In genomic region chr19:18152444-18152816, GRCh38 we compare ENCODE assay signal across 8 cellular contexts. TPM values are rescaled to one million over a fixed set of nuclear protein-coding genes. Genes with fewer than 3 reads are reported as not detected.
DNase-seq lines count a peak whose midpoint lies in the region; FAIRE-seq lines count a peak whose summit lies in the region.

No MANE protein-coding gene starts in this region.

- H3K27me3 ChIP-seq in MG63 (no peaks in the 10 kb centered on the region), neuron (ENCODE audit: insufficient read depth, low read length) (no peaks in the 10 kb centered on the region), subcutaneous abdominal adipose tissue (ENCODE audit: control insufficient read depth in 5 of 5, insufficient read depth in 4 of 5, low read length in 5 of 5) (no peaks in the 10 kb centered on the region)

- peak overlapping the region; percentile 21 for H2AFZ ChIP-seq in neuron (ENCODE audit: low read depth, low read length)

- H3K4me3 ChIP-seq in MG63 = peak overlapping the region; percentile 88
- peak overlapping the region; percentile 91 for H3K4me3 ChIP-seq in neuron (ENCODE audit: low read length)
- peak overlapping the region; percentile 71 to 88 (median 75) for H3K4me3 ChIP-seq in subcutaneous abdominal adipose tissue (ENCODE audit: low read depth in 1 of 5, low read length in 5 of 5)

- no peak for FAIRE-seq in frontal cortex (lab: Jason Lieb, UNC)

- peak; percentile 80 for DNase-seq in GM04503 (ENCODE audit: low read depth)
- peak; percentile 96 for DNase-seq in HCEC 1CT
- peak; percentile 96 for DNase-seq in MG63
- DNase-seq in SIG-M5 (lab: John Stamatoyannopoulos, UW) = peak; percentile 97
- DNase-seq in activated naive CD4-positive, alpha-beta T cell (lab: John Stamatoyannopoulos, UW) = peak; percentile 89 to 98 (median 96)
- DNase-seq in frontal cortex (ENCODE audit: low spot score in 2 of 2) = peak; percentile 94 to 97

- H3K36me3 ChIP-seq in MG63 (peaks cover 11% of the 10 kb centered on the region), neuron (ENCODE audit: insufficient read depth, low read length) (peaks cover 8% of the 10 kb centered on the region), subcutaneous abdominal adipose tissue (ENCODE audit: control insufficient read depth in 5 of 5, insufficient read depth in 5 of 5, low read length in 5 of 5) (peaks cover 0 to 17% (median 10%) of the 10 kb centered on the region in 5 donors)

- peak overlapping the region; percentile 93 for H3K27ac ChIP-seq in subcutaneous abdominal adipose tissue (ENCODE audit: low read depth, low read length)

- peak overlapping the region; percentile 73 to 97 (median 87) for H3K9ac ChIP-seq in subcutaneous abdominal adipose tissue (ENCODE audit: low read length in 5 of 5)

- H3K4me1 ChIP-seq in neuron (ENCODE audit: insufficient read depth, low read length) (peaks cover 17% of the 10 kb centered on the region), subcutaneous abdominal adipose tissue (ENCODE audit: control insufficient read depth in 5 of 5, insufficient read depth in 5 of 5, low read length in 5 of 5) (peaks cover 6 to 50% (median 34%) of the 10 kb centered on the region in 5 donors)

- H3K9me3 ChIP-seq in MG63 (no peaks in the 10 kb centered on the region), neuron (ENCODE audit: low read length) (no peaks in the 10 kb centered on the region), subcutaneous abdominal adipose tissue (ENCODE audit: control insufficient read depth in 5 of 5, low read length in 5 of 5) (no peaks in the 10 kb centered on the region)

RNA-seq across cellular contexts. Expression of gene PIK3R2, which starts 0.5 kb away (rescaled TPM):
- 4.2 and 13.2 TPM in 2 replicates for total RNA-seq in MG63 (2014; rRNA removed; shearing (Covaris generic); ENCODE audit: low replicate concordance)
- total RNA-seq in frontal cortex = 24.9 TPM

RNA-seq across cellular contexts. Expression of gene IFI30, which starts 21.2 kb away (rescaled TPM):
- 1.0 TPM in 1 of 2 replicates, not detected in the other for total RNA-seq in MG63 (2014; rRNA removed; shearing (Covaris generic); ENCODE audit: low replicate concordance)
- 0.41 TPM for total RNA-seq in frontal cortex

RNA-seq across cellular contexts. Expression of gene MPV17L2, which starts 40.6 kb away (rescaled TPM):
- 8.2 and 29.5 TPM in 2 replicates for total RNA-seq in MG63 (2014; rRNA removed; shearing (Covaris generic); ENCODE audit: low replicate concordance)
- 4.5 TPM for total RNA-seq in frontal cortex

RNA-seq across cellular contexts. Expression of gene RAB3A, which starts 51.4 kb away (rescaled TPM):
- total RNA-seq in MG63 (2014; rRNA removed; shearing (Covaris generic); ENCODE audit: low replicate concordance) = 0.99 TPM in 1 of 2 replicates, not detected in the other
- 42.0 TPM for total RNA-seq in frontal cortex

RNA-seq across cellular contexts. Expression of gene MAST3, which starts 54.9 kb away (rescaled TPM):
- total RNA-seq in MG63 (2014; rRNA removed; shearing (Covaris generic); ENCODE audit: low replicate concordance) = 0.20 and 0.95 TPM in 2 replicates
- 4.5 TPM for total RNA-seq in frontal cortex

Comparison
In these comparisons a context has a peak if more than half of its experiments do, and no peak if none do; other contexts are left out.
1. Peak in every context shown above with its lines: DNase-seq, H3K4me3 ChIP-seq and H3K27ac ChIP-seq.